23 cellular contexts compared by ENCODE assay signal in the genomic region with DNA sequence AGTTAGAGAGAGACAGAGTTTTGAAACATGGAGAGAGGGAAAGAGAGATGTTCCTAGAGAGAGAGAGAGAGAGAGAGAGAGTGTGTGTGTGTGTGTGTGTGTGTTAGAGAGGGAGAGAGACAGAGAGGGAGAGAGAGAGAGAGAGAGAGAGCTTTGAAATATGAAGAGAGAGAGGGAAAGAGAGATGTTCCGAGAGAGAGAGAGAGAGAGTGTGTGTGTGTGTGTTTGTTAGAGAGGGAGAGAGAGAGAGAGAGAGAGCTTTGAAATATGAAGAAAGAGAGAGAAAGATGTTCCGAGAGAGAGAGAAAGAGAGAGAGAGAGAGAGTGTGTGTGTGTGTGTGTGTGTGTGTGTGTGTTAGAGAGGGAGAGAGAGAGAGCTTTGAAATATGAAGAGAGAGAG.
DNase-seq lines count a peak whose midpoint lies in the region; ATAC-seq, FAIRE-seq and TF ChIP-seq lines count a peak whose summit lies in the region.
"Had no signal": no experiment of that assay in that cellular context is flagged by ENCODE, and none has a peak within 500 bp of the region (broad histone marks: within the 10 kb centered on the region; RNA-seq: fewer than 3 reads in every experiment).

No MANE protein-coding gene starts in this region.

- H3K79me1 ChIP-seq in H1 (ENCODE audit: low read depth, low read length) = peaks cover 2% of the 10 kb centered on the region; the same call in 1 of the 2 replicates

- H3K9ac ChIP-seq in H1 (replicated peaks in 1 of 4; ENCODE audit: extremely low read depth in 1 of 4, low read depth in 3 of 4, low read length in 3 of 4) = no peak overlapping the region
- H3K9ac ChIP-seq: neural progenitor cell had no signal

- no peaks in the 10 kb centered on the region for H4K20me1 ChIP-seq in PC-9 (ENCODE audit: insufficient read depth)
- H4K20me1 ChIP-seq in H1 (replicated peaks in 1 of 2; ENCODE audit: control insufficient read depth in 1 of 2, insufficient read depth in 2 of 2, low read length in 2 of 2) = no peaks in the 10 kb centered on the region

- H4K8ac ChIP-seq in H1 (ENCODE audit: extremely low read depth, insufficient read depth, low read length) = no peak overlapping the region

- H3K4me1 ChIP-seq in PC-9 (replicated peaks; ENCODE audit: insufficient read depth) = peaks cover 59% of the 10 kb centered on the region
- peaks cover 0 to 11% (median 5%) of the 10 kb centered on the region in 4 experiments; a peak in 5 of 7 replicates for H3K4me1 ChIP-seq in H1 (replicated peaks in 1 of 4; ENCODE audit: control insufficient read depth in 3 of 4, insufficient read depth in 4 of 4, low read length in 3 of 4)
- peaks cover 10% of the 10 kb centered on the region for H3K4me1 ChIP-seq in lower lobe of right lung
- H3K4me1 ChIP-seq: upper lobe of right lung had no signal

- no peak overlapping the region for H3K14ac ChIP-seq in H1 (ENCODE audit: insufficient read length)

- H2BK12ac ChIP-seq in H1 (ENCODE audit: low read depth, low read length) = no peak overlapping the region

- H3K4me3 Mint-ChIP-seq in nephron = no peak overlapping the region
- no peak overlapping the region for H3K4me3 Mint-ChIP-seq in T-helper 2 cell treated with Interferon-gamma antibody and Interleukin-4, amounts not matched to agents 5 μg/mL and 100 μg/mL, for 36 hours
- H3K4me3 Mint-ChIP-seq: activated CD8-positive, alpha-beta T cell treated with anti-CD3 and anti-CD28 coated beads for 36 hours; activated naive CD8-positive, alpha-beta T cell; neural progenitor cell had no signal

- WGBS in H1 (ENCODE audit: extremely low coverage in 1 of 2, insufficient coverage in 1 of 2, insufficient read length in 1 of 2, insufficient replicate concordance in 2 of 2, low coverage in 1 of 2, low lambda C conversion rate in 2 of 2, missing lambda C conversion rate in 1 of 2), 2 experiments = 86 to 100% methylated on average over 1 to 2 of the region's 2 CpGs

- no peak overlapping the region for H4K91ac ChIP-seq in H1 (replicated peaks; ENCODE audit: insufficient read length, low read length)

- FAIRE-seq in H1 (lab: Jason Lieb, UNC) = no peak
- FAIRE-seq: GM18507 had no signal

- peaks cover 34% of the 10 kb centered on the region for H3F3A ChIP-seq in PC-9 (ENCODE audit: insufficient read depth, low read depth)

- no peaks in the 10 kb centered on the region; the same call in 1 of the 2 replicates for H3K79me2 ChIP-seq in PC-9 (ENCODE audit: low read depth)
- H3K79me2 ChIP-seq in H1 (ENCODE audit: control insufficient read depth in 1 of 2, insufficient read depth in 2 of 2, low read length in 2 of 2) = no peaks in the 10 kb centered on the region

- TF ChIP-seq EP300 in H1 (IDR thresholded peaks at IDR 0.05; ENCODE audit: borderline replicate concordance in 1 of 2, low read depth in 2 of 2, low read length in 2 of 2) = no peak

- H2BK20ac ChIP-seq in H1 (ENCODE audit: low read length) = no peak overlapping the region

- H3K23ac ChIP-seq in H1 (ENCODE audit: insufficient read length) = no peak overlapping the region

- peak overlapping the region; percentile 52 for H3K56ac ChIP-seq in H1 (replicated peaks; ENCODE audit: insufficient read length, low read depth, low read length)

- intact Hi-C loops in PC-9 (cut with micrococcal nuclease; ENCODE audit: unreplicated experiment) = loop anchor here (5.0 kb wide), 1 partner anchor 136 kb away; no protein-coding TSS in a partner anchor
- intact Hi-C loops in lower lobe of right lung (cut with DNase I) = no loop called here

- peaks cover 19% of the 10 kb centered on the region for H3K27me3 Mint-ChIP-seq in nephron (ENCODE audit: low read depth)
- no peaks in the 10 kb centered on the region for H3K27me3 Mint-ChIP-seq in T-helper 2 cell treated with Interferon-gamma antibody and Interleukin-4, amounts not matched to agents 5 μg/mL and 100 μg/mL, for 36 hours (ENCODE audit: low read depth)

- TF ChIP-seq RAD21 in H1 (IDR thresholded peaks at IDR 0.05 in 1 of 2, conservative IDR thresholded peaks at IDR 0.05 in 1 of 2; ENCODE audit: low read depth in 2 of 2, low read length in 2 of 2) = no peak

- H3K27ac ChIP-seq in PC-9 (peak overlapping the region; percentile 98), H1 (ENCODE audit: low read depth, low read length) (no peak overlapping the region), lower lobe of right lung (no peak overlapping the region)
- H3K27ac ChIP-seq: neural progenitor cell, upper lobe of right lung had no signal

- H2AFZ ChIP-seq in PC-9 (no peak overlapping the region), H1 (ENCODE audit: low read length) (no peak overlapping the region)
- H2AFZ ChIP-seq: neural progenitor cell had no signal

- no peak for TF ChIP-seq POLR2A in H1 (IDR thresholded peaks at IDR 0.05; ENCODE audit: control extremely low read depth in 1 of 2, low read depth in 2 of 2, low read length in 2 of 2)

- TF ChIP-seq CTCF in AG10803 (conservative IDR thresholded peaks at IDR 0.05; ENCODE audit: low read length) (no peak), PC-9 (conservative IDR thresholded peaks at IDR 0.05) (no peak), H1 (IDR thresholded peaks at IDR 0.05; ENCODE audit: control extremely low read depth in 1 of 3, insufficient read depth in 1 of 3, low read depth in 1 of 3, low read length in 3 of 3) (no peak), nephron (IDR thresholded peaks at IDR 0.05; ENCODE audit: unreplicated experiment in 3 of 3) (no peak), lower lobe of right lung (IDR thresholded peaks at IDR 0.05) (no peak)

- H3K9me2 ChIP-seq in PC-9 (ENCODE audit: insufficient read depth) = no peaks in the 10 kb centered on the region

- peak overlapping the region; percentile 60 for H3K4me2 ChIP-seq in PC-9
- H3K4me2 ChIP-seq in H1 (ENCODE audit: insufficient read depth in 1 of 2, low read depth in 2 of 2, low read length in 2 of 2) = no peak overlapping the region
- H3K4me2 ChIP-seq: neural progenitor cell had no signal

- CTCF ChIA-PET in PC-9 (lab: Charles Lee) = interaction anchor here (2.6 kb wide), 1 partner anchor 134 kb away, joined by 8 read pairs; no protein-coding TSS in a partner anchor
- CTCF ChIA-PET in H1 (lab: Charles Lee; ENCODE audit: partially characterized antibody) = interaction anchor here (0.6 to 6.7 kb wide), 14 partner anchors 9 to 158 kb away, joined by 3 to 55 read pairs (median 4); no protein-coding TSS in a partner anchor

- H3K36me3 ChIP-seq in PC-9 (ENCODE audit: low read depth) (no peaks in the 10 kb centered on the region), H1 (ENCODE audit: control insufficient read depth in 2 of 4, insufficient read depth in 4 of 4, low read length in 3 of 4) (no peaks in the 10 kb centered on the region), lower lobe of right lung (no peaks in the 10 kb centered on the region)
- H3K36me3 ChIP-seq: esophagus squamous epithelium, neural progenitor cell, upper lobe of right lung had no signal

- H3K4me3 ChIP-seq in AG10803 (ENCODE audit: low read length) = no peak overlapping the region
- no peak overlapping the region for H3K4me3 ChIP-seq in PC-9
- H3K4me3 ChIP-seq in H1 (ENCODE audit: extremely low read depth in 1 of 4, insufficient read depth in 2 of 4, low read depth in 3 of 4, low read length in 4 of 4) = no peak overlapping the region
- H3K4me3 ChIP-seq in lower lobe of right lung = no peak overlapping the region
- H3K4me3 ChIP-seq: esophagus squamous epithelium, neural progenitor cell, upper lobe of right lung had no signal

- H3K9me3 Mint-ChIP-seq in nephron = no peaks in the 10 kb centered on the region
- H3K9me3 Mint-ChIP-seq in T-helper 2 cell treated with Interferon-gamma antibody and Interleukin-4, amounts not matched to agents 5 μg/mL and 100 μg/mL, for 36 hours = no peaks in the 10 kb centered on the region
- H3K9me3 Mint-ChIP-seq: activated CD8-positive, alpha-beta T cell treated with anti-CD3 and anti-CD28 coated beads for 36 hours; neural progenitor cell had no signal

- peak overlapping the region in 2 of 3 experiments; percentile 21 to 68 for H3K27ac Mint-ChIP-seq in nephron
- H3K27ac Mint-ChIP-seq in T-helper 2 cell treated with Interferon-gamma antibody and Interleukin-4, amounts not matched to agents 5 μg/mL and 100 μg/mL, for 36 hours = no peak overlapping the region
- H3K27ac Mint-ChIP-seq: activated CD8-positive, alpha-beta T cell treated with anti-CD3 and anti-CD28 coated beads for 36 hours; activated naive CD8-positive, alpha-beta T cell; neural progenitor cell had no signal

- no peaks in the 10 kb centered on the region for H3K27me3 ChIP-seq in PC-9 (ENCODE audit: insufficient read depth, low read depth)
- H3K27me3 ChIP-seq in H1 (replicated peaks in 1 of 4; ENCODE audit: control insufficient read depth in 3 of 4, extremely low read depth in 1 of 4, insufficient read depth in 3 of 4, low read length in 3 of 4) = no peaks in the 10 kb centered on the region
- no peaks in the 10 kb centered on the region for H3K27me3 ChIP-seq in lower lobe of right lung (ENCODE audit: low read depth)
- H3K27me3 ChIP-seq: esophagus squamous epithelium, neural progenitor cell, upper lobe of right lung had no signal

- no peak overlapping the region for H3K4ac ChIP-seq in H1 (replicated peaks; ENCODE audit: insufficient read length, low read depth, low read length)

- no peak for ATAC-seq in HG03039 (IDR thresholded peaks at IDR 0.05; ENCODE audit: unreplicated experiment)
- ATAC-seq in lower lobe of right lung = no peak

- H3K4me1 Mint-ChIP-seq in nephron = peaks cover 62% of the 10 kb centered on the region
- no peaks in the 10 kb centered on the region for H3K4me1 Mint-ChIP-seq in T-helper 2 cell treated with Interferon-gamma antibody and Interleukin-4, amounts not matched to agents 5 μg/mL and 100 μg/mL, for 36 hours (ENCODE audit: low read depth)

- no TSS peak for BruUV-seq in PC-9 (replicated peaks; lab: Mats Ljungman, UMichigan)

- H2BK15ac ChIP-seq in H1 (ENCODE audit: low read length) = no peak overlapping the region

- peak; percentile 67 for DNase-seq in AG10803 (ENCODE audit: low read depth)
- DNase-seq in PC-9 = no peak
- no peak for DNase-seq in H1 (ENCODE audit: low read depth in 1 of 2, low spot score in 2 of 2)
- DNase-seq in T-helper 2 cell treated with Interferon-gamma antibody and Interleukin-4, amounts not matched to agents 5 μg/mL and 100 μg/mL, for 36 hours (ENCODE audit: low spot score) = no peak
- DNase-seq in cortex of kidney (lab: John Stamatoyannopoulos, UW) = no peak
- no peak for DNase-seq in lower lobe of right lung
- DNase-seq: activated CD4-positive, CD25-positive, alpha-beta regulatory T cell; activated CD8-positive, alpha-beta T cell treated with anti-CD3 and anti-CD28 coated beads for 36 hours; activated T-cell treated with anti-CD3 and anti-CD28 coated beads, Interleukin-2, amount 50 U/mL, for 48 hours; effector CD4-positive, alpha-beta T cell; esophagus squamous epithelium; H7; hypothalamus; KBM-7; NCI-H2029 treated with DMSO at 0.1 percent for 48 hours; NCI-H510A treated with DMSO at 0.1 percent for 48 hours; stimulated activated naive CD4-positive, alpha-beta T cell treated with Interleukin-2 at 50 U/mL for 16 hours; upper lobe of right lung had no signal

- H3K9me3 ChIP-seq in PC-9 (ENCODE audit: insufficient read depth, low read depth) = no peaks in the 10 kb centered on the region
- H3K9me3 ChIP-seq in H1 (ENCODE audit: insufficient read depth in 2 of 2, low read depth in 1 of 2, low read length in 1 of 2) = no peaks in the 10 kb centered on the region
- H3K9me3 ChIP-seq in lower lobe of right lung = no peaks in the 10 kb centered on the region
- H3K9me3 ChIP-seq: esophagus squamous epithelium, upper lobe of right lung had no signal

- H3K36me3 Mint-ChIP-seq in nephron (ENCODE audit: low read depth) = no peaks in the 10 kb centered on the region
- no peaks in the 10 kb centered on the region for H3K36me3 Mint-ChIP-seq in T-helper 2 cell treated with Interferon-gamma antibody and Interleukin-4, amounts not matched to agents 5 μg/mL and 100 μg/mL, for 36 hours (ENCODE audit: low read depth)
- H3K36me3 Mint-ChIP-seq: activated naive CD8-positive, alpha-beta T cell; neural progenitor cell had no signal

- H2AK5ac ChIP-seq in H1 (ENCODE audit: low read depth, low read length) = no peak overlapping the region

- no peak overlapping the region for H2BK5ac ChIP-seq in H1 (ENCODE audit: low read depth, low read length)

- H3K23me2 ChIP-seq in H1 (ENCODE audit: low read depth, low read length) = peaks cover 5% of the 10 kb centered on the region; the same call in 1 of the 2 replicates

- POLR2A ChIA-PET in PC-9 (lab: Charles Lee; ENCODE audit: unreplicated experiment) (interaction anchor here (0.6 to 0.9 kb wide), 3 partner anchors 259 to 789 kb away, joined by 3 to 24 read pairs (median 4); no protein-coding TSS in a partner anchor), H1 (lab: Charles Lee; ENCODE audit: partially characterized antibody) (interaction anchor here (0.7 kb wide), 1 partner anchor 267 kb away, joined by 4 read pairs; no protein-coding TSS in a partner anchor)

- H2BK120ac ChIP-seq in H1 (replicated peaks; ENCODE audit: low read depth, low read length) = no peak overlapping the region

- H3K18ac ChIP-seq in H1 (ENCODE audit: extremely low read depth, low read length) = no peak overlapping the region

- no peak overlapping the region for H4K5ac ChIP-seq in H1 (ENCODE audit: insufficient read length, low read depth, low read length)
